7 cellular contexts compared by ENCODE assay signal in the genomic region with DNA sequence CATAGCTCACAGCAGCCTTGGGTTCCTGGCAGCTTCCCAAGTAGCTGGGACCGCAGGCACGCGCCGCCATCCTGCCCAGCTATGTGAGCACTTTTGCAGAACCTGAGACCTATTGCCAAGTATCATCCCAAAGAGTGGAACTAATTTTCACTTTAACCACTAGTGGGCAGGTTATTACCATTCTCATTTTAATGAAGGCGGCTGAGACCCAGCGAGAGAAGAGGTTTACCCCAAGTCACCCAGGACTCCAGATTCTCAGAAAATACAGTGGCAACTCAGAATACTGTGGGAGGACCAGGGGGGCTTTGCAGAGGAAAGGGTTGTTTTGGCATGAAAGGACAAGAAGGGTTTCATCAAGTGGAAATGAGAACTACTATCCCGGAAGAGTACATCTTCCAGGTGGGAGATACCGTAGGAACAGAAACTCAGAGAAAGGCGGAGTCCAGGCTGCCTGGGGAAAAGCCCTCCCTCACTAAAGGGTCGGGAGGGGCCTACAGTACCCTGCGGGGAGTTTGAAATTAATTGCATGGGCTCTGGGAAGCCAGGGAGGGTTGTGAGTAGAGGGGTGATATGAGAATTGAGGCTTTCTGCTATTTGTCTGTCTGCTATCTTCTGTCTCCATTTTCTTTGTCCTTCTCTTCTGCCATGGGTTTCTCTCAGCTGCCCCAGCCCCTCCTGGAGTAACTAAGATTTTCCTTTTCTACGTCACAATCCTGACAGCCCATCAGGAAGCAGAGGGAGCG. TPM values are rescaled to one million over a fixed set of nuclear protein-coding genes. Genes with fewer than 3 reads are reported as not detected.
DNase-seq lines count a peak whose midpoint lies in the region; ATAC-seq and TF ChIP-seq lines count a peak whose summit lies in the region.

No MANE protein-coding gene starts in this region.

- no peak overlapping the region for H3K4me2 ChIP-seq in PC-9

- ATAC-seq in left cardiac atrium = peak; percentile 21 to 60
- ATAC-seq in GM18858 (IDR thresholded peaks at IDR 0.05; ENCODE audit: unreplicated experiment) = no peak

- no peak overlapping the region for H2AFZ ChIP-seq in PC-9

- DNase-seq in LoVo (ENCODE audit: low spot score) = peak; percentile 84
- DNase-seq in PC-9 = peak; percentile 87 to 90
- DNase-seq in adipocyte (ENCODE audit: low read depth) = peak; percentile 85
- DNase-seq in left cardiac atrium = peak; percentile 75
- DNase-seq in pulmonary artery endothelial cell (ENCODE audit: low read depth, low spot score) = peak; percentile 67

- H3K4me3 ChIP-seq in GM08714 (ENCODE audit: low read length) (peak overlapping the region; percentile 3; the same call in 1 of the 2 replicates), PC-9 (no peak overlapping the region), adipocyte (ENCODE audit: low read length) (no peak overlapping the region)

- no peaks in the 10 kb centered on the region for H3K79me2 ChIP-seq in PC-9 (ENCODE audit: low read depth)

- no peak overlapping the region for H3K27ac ChIP-seq in PC-9

- POLR2A ChIA-PET in PC-9 (lab: Charles Lee; ENCODE audit: unreplicated experiment) = interaction anchor here (0.5 to 1.0 kb wide), 8 partner anchors 20 to 953 kb away, joined by 3 to 15 read pairs (median 7); a partner anchor contains a TSS

- intact Hi-C loops in PC-9 (cut with micrococcal nuclease; ENCODE audit: unreplicated experiment) (loop anchor here (1.0 to 5.0 kb wide), 2 partner anchors 79 to 171 kb away; no protein-coding TSS in a partner anchor), left cardiac atrium (cut with DNase I) (loop anchor here (1.0 to 5.0 kb wide), 2 partner anchors 79 to 81 kb away; no protein-coding TSS in a partner anchor)

- no peaks in the 10 kb centered on the region for H3K9me2 ChIP-seq in PC-9 (ENCODE audit: insufficient read depth)

- 0 out of 2 replicates have a peak, but pooled peaks cover 4% of the 10 kb centered on the region for H4K20me1 ChIP-seq in PC-9 (ENCODE audit: insufficient read depth)

- H3K9ac ChIP-seq in adipocyte (ENCODE audit: low read length) = peak overlapping the region; percentile 61

- H3F3A ChIP-seq in PC-9 (ENCODE audit: insufficient read depth, low read depth) = peaks cover 40% of the 10 kb centered on the region

- H3K27me3 ChIP-seq in PC-9 (ENCODE audit: insufficient read depth, low read depth) (peaks cover 15% of the 10 kb centered on the region; the same call in 1 of the 2 replicates), adipocyte (replicated peaks; ENCODE audit: control insufficient read depth, insufficient read depth, low read length) (no peaks in the 10 kb centered on the region)

- BruUV-seq in PC-9 (replicated peaks; lab: Mats Ljungman, UMichigan) = no TSS peak

- H3K36me3 ChIP-seq in PC-9 (ENCODE audit: low read depth) = no peaks in the 10 kb centered on the region
- peaks cover 4% of the 10 kb centered on the region for H3K36me3 ChIP-seq in adipocyte (ENCODE audit: control insufficient read depth, insufficient read depth, low read length, severe bottlenecking)

- TF ChIP-seq CTCF in PC-9 (conservative IDR thresholded peaks at IDR 0.05) = peak; percentile 78

- CTCF ChIA-PET in PC-9 (lab: Charles Lee) = interaction anchor here (0.6 to 1.5 kb wide), 7 partner anchors 14 to 87 kb away, joined by 3 to 32 read pairs (median 4); a partner anchor contains a TSS

- no peaks in the 10 kb centered on the region for H3K4me1 ChIP-seq in PC-9 (replicated peaks; ENCODE audit: insufficient read depth)
- peaks cover 25% of the 10 kb centered on the region for H3K4me1 ChIP-seq in adipocyte (ENCODE audit: control insufficient read depth, insufficient read depth, low read length)

- H3K9me3 ChIP-seq in PC-9 (ENCODE audit: insufficient read depth, low read depth) = no peaks in the 10 kb centered on the region
- H3K9me3 ChIP-seq in adipocyte (ENCODE audit: control insufficient read depth, low read length) = no peaks in the 10 kb centered on the region

RNA-seq across cellular contexts. Expression of a gene that starts 7.2 kb away (rescaled TPM):
- total RNA-seq in PC-9 (2021) (16.2 and 19.1 TPM in 2 replicates), left cardiac atrium (1 to 10 TPM; 2.7 to 3.8 TPM), pulmonary artery endothelial cell (0.42 and 0.59 TPM in 2 replicates)

RNA-seq across cellular contexts. Expression of a gene that starts 31.7 kb away (rescaled TPM):
- total RNA-seq in PC-9 (2021) = 569 and 580 TPM in 2 replicates
- 100 to 1,000 TPM; 264 to 384 TPM for total RNA-seq in left cardiac atrium
- 942 and 1,011 TPM in 2 replicates for total RNA-seq in pulmonary artery endothelial cell

RNA-seq across cellular contexts. Expression of a gene that starts 47.7 kb away (rescaled TPM):
- total RNA-seq in PC-9 (2021) = 12.7 and 20.2 TPM in 2 replicates
- 10 to 100 TPM; 16.0 to 23.1 TPM for total RNA-seq in left cardiac atrium
- total RNA-seq in pulmonary artery endothelial cell = 12.8 and 15.0 TPM in 2 replicates
